11 cellular contexts compared by ENCODE assay signal in the genomic region with DNA sequence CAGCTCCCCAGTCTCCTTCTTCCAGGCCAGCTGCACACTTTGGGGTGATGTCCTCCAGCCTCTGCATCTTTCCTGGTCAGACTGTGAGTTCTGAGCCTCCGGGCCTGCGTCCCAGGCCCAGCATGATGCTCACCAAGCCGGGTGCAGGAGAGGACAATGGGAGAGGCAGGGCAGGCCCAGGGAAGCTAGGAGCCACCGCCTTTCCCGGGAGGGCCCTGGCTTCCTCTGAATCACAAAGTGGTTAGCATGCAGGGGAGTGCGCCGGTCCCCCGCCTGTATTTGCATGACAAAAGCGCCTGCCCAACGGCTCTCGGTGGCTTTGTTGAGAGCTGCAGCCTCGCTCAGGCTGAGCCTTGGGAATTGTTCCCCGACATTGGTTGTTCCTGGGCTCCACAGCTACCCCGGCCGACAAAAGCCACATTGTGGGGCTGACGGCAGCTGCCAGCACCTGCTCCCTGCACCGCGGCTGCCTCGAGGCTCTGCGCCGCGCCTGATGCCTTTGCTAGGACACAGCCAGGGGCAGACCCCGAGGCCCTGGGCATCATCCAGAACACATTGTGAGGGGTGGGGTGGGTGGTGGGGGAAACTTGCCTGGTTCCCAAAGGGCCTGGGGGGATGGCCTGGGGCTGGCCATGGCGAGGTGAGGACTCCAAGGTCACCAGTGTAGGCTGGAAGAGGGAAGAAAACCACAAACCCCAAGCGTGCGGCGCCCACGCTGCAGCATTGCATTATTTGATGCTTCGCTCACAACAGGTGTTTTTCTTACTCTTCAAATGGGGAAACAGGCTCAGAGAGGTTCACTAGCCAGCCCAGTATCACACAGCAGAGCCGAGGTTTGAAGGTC. TPM values are rescaled to one million over a fixed set of nuclear protein-coding genes. Genes with fewer than 3 reads are reported as not detected.
DNase-seq lines count a peak whose midpoint lies in the region; ATAC-seq and TF ChIP-seq lines count a peak whose summit lies in the region.
"Had no signal": no experiment of that assay in that cellular context is flagged by ENCODE, and none has a peak within 500 bp of the region (broad histone marks: within the 10 kb centered on the region; RNA-seq: fewer than 3 reads in every experiment).

No MANE protein-coding gene starts in this region.

- H3K79me2 ChIP-seq in KMS-11 (ENCODE audit: insufficient read depth, low read depth) (no peaks in the 10 kb centered on the region), OCI-LY3 (ENCODE audit: low read length) (no peaks in the 10 kb centered on the region)

- H3K4me2 ChIP-seq in KMS-11 (peak overlapping the region; percentile 44), OCI-LY3 (ENCODE audit: low read length) (peak overlapping the region; percentile 61)

- no peaks in the 10 kb centered on the region for H3K36me3 Mint-ChIP-seq in progenitor cell of endocrine pancreas (ENCODE audit: insufficient read depth)
- no peaks in the 10 kb centered on the region for H3K36me3 Mint-ChIP-seq in activated T-helper 1 cell treated with anti-CD3 and anti-CD28 coated beads, Interleukin-12 subunit alpha, Interleukin-12 subunit beta, Interleukin-2, Interleukin-4 antibody, amounts not matched to agents 30 ng/mL and 10 ng/mL and 1 ng/mL, durations not matched to agents 14 hours and 24 hours and 36 hours (ENCODE audit: low read depth)

- TF ChIP-seq CTCF in KMS-11 (conservative IDR thresholded peaks at IDR 0.05; ENCODE audit: low read depth, low read length) = no peak
- no peak for TF ChIP-seq CTCF in OCI-LY3 (IDR thresholded peaks at IDR 0.05; ENCODE audit: low read depth, low read length)
- no peak for TF ChIP-seq CTCF in progenitor cell of endocrine pancreas (IDR thresholded peaks at IDR 0.05; ENCODE audit: unreplicated experiment)

- no peak overlapping the region for H3K4me3 ChIP-seq in KMS-11 (IDR thresholded peaks at IDR 0.05; ENCODE audit: insufficient read depth, low read depth, low read length)
- H3K4me3 ChIP-seq in OCI-LY3 (ENCODE audit: low read length) = peak overlapping the region; percentile 38
- H3K4me3 ChIP-seq: adrenal gland, lower lobe of right lung had no signal

- H3K4me3 Mint-ChIP-seq in progenitor cell of endocrine pancreas (ENCODE audit: low read depth) = no peak overlapping the region
- H3K4me3 Mint-ChIP-seq in activated T-helper 1 cell treated with anti-CD3 and anti-CD28 coated beads, Interleukin-12 subunit alpha, Interleukin-12 subunit beta, Interleukin-2, Interleukin-4 antibody, amounts not matched to agents 30 ng/mL and 10 ng/mL and 1 ng/mL, durations not matched to agents 14 hours and 24 hours and 36 hours = no peak overlapping the region

- H3K9me3 Mint-ChIP-seq in progenitor cell of endocrine pancreas (ENCODE audit: low read depth) = no peaks in the 10 kb centered on the region
- no peaks in the 10 kb centered on the region for H3K9me3 Mint-ChIP-seq in activated T-helper 1 cell treated with anti-CD3 and anti-CD28 coated beads, Interleukin-12 subunit alpha, Interleukin-12 subunit beta, Interleukin-2, Interleukin-4 antibody, amounts not matched to agents 30 ng/mL and 10 ng/mL and 1 ng/mL, durations not matched to agents 14 hours and 24 hours and 36 hours

- H3K4me1 Mint-ChIP-seq in progenitor cell of endocrine pancreas (ENCODE audit: low read depth) = peaks cover 8% of the 10 kb centered on the region
- peaks cover 46% of the 10 kb centered on the region for H3K4me1 Mint-ChIP-seq in activated T-helper 1 cell treated with anti-CD3 and anti-CD28 coated beads, Interleukin-12 subunit alpha, Interleukin-12 subunit beta, Interleukin-2, Interleukin-4 antibody, amounts not matched to agents 30 ng/mL and 10 ng/mL and 1 ng/mL, durations not matched to agents 14 hours and 24 hours and 36 hours (ENCODE audit: low read depth)

- peaks cover 41% of the 10 kb centered on the region for H3K27me3 Mint-ChIP-seq in progenitor cell of endocrine pancreas
- peaks cover 13% of the 10 kb centered on the region for H3K27me3 Mint-ChIP-seq in activated T-helper 1 cell treated with anti-CD3 and anti-CD28 coated beads, Interleukin-12 subunit alpha, Interleukin-12 subunit beta, Interleukin-2, Interleukin-4 antibody, amounts not matched to agents 30 ng/mL and 10 ng/mL and 1 ng/mL, durations not matched to agents 14 hours and 24 hours and 36 hours (ENCODE audit: insufficient read depth)

- peak; percentile 78 for ATAC-seq in left ventricle myocardium superior
- no peak for ATAC-seq in HG02678 (IDR thresholded peaks at IDR 0.05; ENCODE audit: unreplicated experiment)
- ATAC-seq in GM21447 (IDR thresholded peaks at IDR 0.05; ENCODE audit: unreplicated experiment) = no peak
- ATAC-seq in GM21576 (IDR thresholded peaks at IDR 0.05; ENCODE audit: unreplicated experiment) = no peak

- H3K9me3 ChIP-seq in OCI-LY3 (ENCODE audit: insufficient read depth, low read length) = no peaks in the 10 kb centered on the region
- H3K9me3 ChIP-seq: adrenal gland, lower lobe of right lung had no signal

- no peaks in the 10 kb centered on the region for H4K20me1 ChIP-seq in KMS-11 (ENCODE audit: insufficient read depth)
- H4K20me1 ChIP-seq in OCI-LY3 (ENCODE audit: insufficient read depth, low read length) = no peaks in the 10 kb centered on the region

- H3K9ac ChIP-seq in KMS-11 (peak overlapping the region; percentile 51), OCI-LY3 (ENCODE audit: low read length) (no peak overlapping the region)

- peak overlapping the region; percentile 85 for H3K27ac ChIP-seq in KMS-11
- H3K27ac ChIP-seq in OCI-LY3 (ENCODE audit: low read length) = no peak overlapping the region
- H3K27ac ChIP-seq: adrenal gland, lower lobe of right lung had no signal

- intact Hi-C loops in left ventricle myocardium superior (cut with micrococcal nuclease) = no loop called here
- intact Hi-C loops in activated T-helper 1 cell treated with anti-CD3 and anti-CD28 coated beads, Interleukin-12 subunit alpha, Interleukin-12 subunit beta, Interleukin-2, Interleukin-4 antibody, amounts not matched to agents 30 ng/mL and 10 ng/mL and 1 ng/mL, durations not matched to agents 14 hours and 24 hours and 36 hours (cut with micrococcal nuclease) = no loop called here

- H3K4me1 ChIP-seq in KMS-11 (ENCODE audit: low read depth, poor library complexity, severe bottlenecking) (peaks cover 79% of the 10 kb centered on the region), OCI-LY3 (ENCODE audit: low read length) (peaks cover 46% of the 10 kb centered on the region)

- peak overlapping the region; percentile 33 for H3K27ac Mint-ChIP-seq in progenitor cell of endocrine pancreas
- no peak overlapping the region for H3K27ac Mint-ChIP-seq in activated T-helper 1 cell treated with anti-CD3 and anti-CD28 coated beads, Interleukin-12 subunit alpha, Interleukin-12 subunit beta, Interleukin-2, Interleukin-4 antibody, amounts not matched to agents 30 ng/mL and 10 ng/mL and 1 ng/mL, durations not matched to agents 14 hours and 24 hours and 36 hours

- H3K27me3 ChIP-seq in KMS-11 (ENCODE audit: insufficient read depth, low read depth) = no peaks in the 10 kb centered on the region
- peaks cover 29% of the 10 kb centered on the region for H3K27me3 ChIP-seq in OCI-LY3 (ENCODE audit: low read depth, low read length)
- H3K27me3 ChIP-seq: adrenal gland had no signal

- H3K36me3 ChIP-seq in KMS-11 (ENCODE audit: insufficient read depth) = no peaks in the 10 kb centered on the region
- H3K36me3 ChIP-seq in OCI-LY3 (replicated peaks; ENCODE audit: low read depth, low read length) = no peaks in the 10 kb centered on the region
- H3K36me3 ChIP-seq: adrenal gland, lower lobe of right lung had no signal

- DNase-seq in left ventricle myocardium superior = peak; percentile 65
- no peak for DNase-seq in progenitor cell of endocrine pancreas (ENCODE audit: low spot score, unreplicated experiment)
- DNase-seq in activated T-helper 1 cell treated with anti-CD3 and anti-CD28 coated beads, Interleukin-12 subunit alpha, Interleukin-12 subunit beta, Interleukin-2, Interleukin-4 antibody, amounts not matched to agents 30 ng/mL and 10 ng/mL and 1 ng/mL, durations not matched to agents 14 hours and 24 hours and 36 hours (ENCODE audit: low spot score) = no peak
- DNase-seq: lower lobe of right lung, T-helper 1 cell had no signal

- peak overlapping the region; percentile 34; the same call in 1 of the 2 replicates for H2AFZ ChIP-seq in KMS-11 (ENCODE audit: low read depth)
- H2AFZ ChIP-seq in OCI-LY3 (ENCODE audit: low read depth, low read length) = no peak overlapping the region

RNA-seq across cellular contexts. Expression of a gene that starts 20.0 kb away (rescaled TPM):
- total RNA-seq in left ventricle myocardium superior (85.3 TPM), progenitor cell of endocrine pancreas (26.9 and 34.0 TPM in 2 replicates)
- total RNA-seq in activated T-helper 1 cell treated with anti-CD3 and anti-CD28 coated beads, Interleukin-12 subunit alpha, Interleukin-12 subunit beta, Interleukin-2, Interleukin-4 antibody, amounts not matched to agents 30 ng/mL and 10 ng/mL and 1 ng/mL, durations not matched to agents 14 hours and 24 hours and 36 hours = 129 and 137 TPM in 2 replicates
